ENCODE assay signal across 27 cellular contexts in the genomic region with DNA sequence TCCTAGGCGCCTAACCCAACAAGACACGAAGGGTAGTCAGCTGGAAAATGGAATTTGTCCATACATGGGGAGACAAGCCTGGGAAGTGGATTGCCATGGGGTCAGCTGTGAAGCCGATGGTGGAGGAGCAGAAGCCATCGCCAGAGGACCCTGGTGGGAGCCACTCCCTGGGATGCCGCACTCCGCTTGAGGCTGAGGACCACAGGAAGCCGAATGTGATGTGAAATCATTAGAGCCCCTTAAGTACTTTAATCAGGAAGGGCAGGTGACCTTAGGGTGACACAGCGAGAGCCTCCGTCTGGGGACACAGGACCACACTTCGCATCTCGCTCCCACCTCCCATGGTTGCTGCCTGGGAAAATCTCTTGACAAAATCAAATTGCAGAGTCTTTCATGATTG.
"Had no signal": no experiment of that assay in that cellular context is flagged by ENCODE, and none has a peak within 500 bp of the region (broad histone marks: within the 10 kb centered on the region; RNA-seq: fewer than 3 reads in every experiment).

No MANE protein-coding gene starts in this region.

- H3K4me1 Mint-ChIP-seq: activated CD8-positive, alpha-beta memory T cell treated with anti-CD3 and anti-CD28 coated beads, Interleukin-2, amount 10 ng/mL, durations not matched to agents 7 days and 5 days; activated naive CD8-positive, alpha-beta T cell treated with anti-CD3 and anti-CD28 coated beads, Interleukin-2, amount 50 U/mL, for 24 hours had no signal

- H3K27me3 Mint-ChIP-seq: activated CD8-positive, alpha-beta memory T cell treated with anti-CD3 and anti-CD28 coated beads, Interleukin-2, amount 10 ng/mL, durations not matched to agents 7 days and 5 days; activated naive CD8-positive, alpha-beta T cell treated with anti-CD3 and anti-CD28 coated beads, Interleukin-2, amount 50 U/mL, for 24 hours; activated T-cell treated with anti-CD3 and anti-CD28 coated beads, Interleukin-2, amount 50 U/mL, for 24 hours had no signal

- H3K36me3 Mint-ChIP-seq: activated CD8-positive, alpha-beta memory T cell treated with anti-CD3 and anti-CD28 coated beads, Interleukin-2, amount 10 ng/mL, durations not matched to agents 7 days and 5 days; activated naive CD4-positive, alpha-beta T cell treated with anti-CD3 and anti-CD28 coated beads, Interleukin-2, amount 50 U/mL, for 72 hours had no signal

- H3K27me3 ChIP-seq: ascending aorta, body of pancreas, MG63, Peyer's patch, SJCRH30 had no signal

- H3K9me3 Mint-ChIP-seq: activated naive CD4-positive, alpha-beta T cell treated with anti-CD3 and anti-CD28 coated beads, Interleukin-2, amount 50 U/mL, for 72 hours; activated naive CD8-positive, alpha-beta T cell treated with anti-CD3 and anti-CD28 coated beads, Interleukin-2, amount 50 U/mL, for 24 hours; activated T-cell treated with anti-CD3 and anti-CD28 coated beads, Interleukin-2, amount 50 U/mL, for 24 hours; activated T-helper 1 cell treated with anti-CD3 and anti-CD28 coated beads, Interleukin-12 subunit alpha, Interleukin-12 subunit beta, Interleukin-2, Interleukin-4 antibody, amounts not matched to agents 30 ng/mL and 10 ng/mL and 1 ng/mL, durations not matched to agents 14 hours and 24 hours and 36 hours had no signal

- H3K4me3 ChIP-seq: ascending aorta, body of pancreas, MG63, Peyer's patch, SJCRH30 had no signal

- H3K9me3 ChIP-seq: ascending aorta, body of pancreas, MG63, Peyer's patch, SJCRH30, SK-N-SH had no signal

- H3K27ac ChIP-seq: ascending aorta, body of pancreas, Peyer's patch, RWPE1, SJCRH30 had no signal

- H3K27ac Mint-ChIP-seq: activated CD8-positive, alpha-beta memory T cell treated with anti-CD3 and anti-CD28 coated beads, Interleukin-2, amount 10 ng/mL, durations not matched to agents 7 days and 5 days; activated naive CD4-positive, alpha-beta T cell treated with anti-CD3 and anti-CD28 coated beads, Interleukin-2, amount 50 U/mL, for 72 hours; activated naive CD8-positive, alpha-beta T cell treated with anti-CD3 and anti-CD28 coated beads, Interleukin-2, amount 50 U/mL, for 24 hours; activated T-cell treated with anti-CD3 and anti-CD28 coated beads, Interleukin-2, amount 50 U/mL, for 24 hours; activated T-helper 1 cell treated with anti-CD3 and anti-CD28 coated beads, Interleukin-12 subunit alpha, Interleukin-12 subunit beta, Interleukin-2, Interleukin-4 antibody, amounts not matched to agents 30 ng/mL and 10 ng/mL and 1 ng/mL, durations not matched to agents 14 hours and 24 hours and 36 hours had no signal

- ATAC-seq: activated CD4-positive, CD25-positive, alpha-beta regulatory T cell treated with anti-CD3 and anti-CD28 coated beads, Interleukin-2, amount 50 U/mL, for 24 hours; activated CD8-positive, alpha-beta memory T cell treated with anti-CD3 and anti-CD28 coated beads, Interleukin-2, amount 10 ng/mL, durations not matched to agents 7 days and 5 days; activated naive CD4-positive, alpha-beta T cell treated with anti-CD3 and anti-CD28 coated beads, Interleukin-2, amount 50 U/mL, for 72 hours; activated naive CD8-positive, alpha-beta T cell treated with anti-CD3 and anti-CD28 coated beads, Interleukin-2, amount 50 U/mL, for 24 hours; body of pancreas had no signal

- H3K36me3 ChIP-seq: ascending aorta, MG63, Peyer's patch, SJCRH30 had no signal

- H3K4me3 Mint-ChIP-seq: activated CD8-positive, alpha-beta memory T cell treated with anti-CD3 and anti-CD28 coated beads, Interleukin-2, amount 10 ng/mL, durations not matched to agents 7 days and 5 days; activated naive CD8-positive, alpha-beta T cell treated with anti-CD3 and anti-CD28 coated beads, Interleukin-2, amount 50 U/mL, for 24 hours; activated T-cell treated with anti-CD3 and anti-CD28 coated beads, Interleukin-2, amount 50 U/mL, for 24 hours; activated T-helper 1 cell treated with anti-CD3 and anti-CD28 coated beads, Interleukin-12 subunit alpha, Interleukin-12 subunit beta, Interleukin-2, Interleukin-4 antibody, amounts not matched to agents 30 ng/mL and 10 ng/mL and 1 ng/mL, durations not matched to agents 14 hours and 24 hours and 36 hours had no signal

- DNase-seq: activated CD4-positive, alpha-beta T cell treated with anti-CD3 and anti-CD28 coated beads for 4 hours; activated CD4-positive, alpha-beta T cell treated with anti-CD3 and anti-CD28 coated beads, Interleukin-2, amount 50 U/mL, for 4 hours; activated CD8-positive, alpha-beta memory T cell treated with anti-CD3 and anti-CD28 coated beads, Interleukin-2, amount 10 ng/mL, durations not matched to agents 7 days and 5 days; activated effector memory CD4-positive, alpha-beta T cell treated with anti-CD3 and anti-CD28 coated beads, Interleukin-2, amount 50 U/mL, for 16 hours; activated naive CD4-positive, alpha-beta T cell treated with Interleukin-2 at 50 U/mL for 16 hours; activated naive CD8-positive, alpha-beta T cell treated with anti-CD3 and anti-CD28 coated beads, Interleukin-2, amount 50 U/mL, for 24 hours; activated T-cell treated with anti-CD3 and anti-CD28 coated beads, Interleukin-2, amount 50 U/mL, for 24 hours; amniotic stem cell; body of pancreas; MG63; NCI-H1105; NCI-H1436; NCI-H1694 treated with DMSO at 0.1 percent for 48 hours; NCI-H2029 treated with DMSO at 0.1 percent for 48 hours; NCI-H345; NCI-H510A; NCI-H526 treated with DMSO at 0.1 percent for 48 hours; Peyer's patch; Right ventricle myocardium superior; SJCRH30; SK-N-SH; T-helper 1 cell had no signal
